16 cellular contexts compared by ENCODE assay signal in the genomic region with DNA sequence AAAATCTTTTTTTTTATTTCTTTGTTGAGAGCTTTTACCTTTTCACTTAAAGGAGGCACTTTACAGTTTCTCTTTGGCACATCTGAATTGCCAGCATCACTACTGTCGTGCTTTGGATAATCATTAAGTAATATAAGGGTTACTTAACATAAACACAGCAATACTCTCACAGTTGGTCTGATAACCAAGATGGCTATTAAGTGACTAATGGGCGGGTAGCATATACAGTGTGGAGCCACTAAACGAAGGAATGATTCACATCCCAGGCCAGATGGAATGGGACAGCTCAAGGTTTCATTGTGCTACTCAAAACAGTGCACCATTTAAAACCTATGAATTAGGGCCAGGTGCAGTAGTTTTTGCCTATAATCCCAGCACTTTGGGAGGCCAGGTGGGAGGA. TPM values are rescaled to one million over a fixed set of nuclear protein-coding genes. Genes with fewer than 3 reads are reported as not detected.
A peak's percentile ranks its signal among the peaks of the same experiment; 100 is the strongest.
DNase-seq lines count a peak whose midpoint lies in the region; ATAC-seq and TF ChIP-seq lines count a peak whose summit lies in the region.
"Had no signal": no experiment of that assay in that cellular context is flagged by ENCODE, and none has a peak within 500 bp of the region (broad histone marks: within the 10 kb centered on the region; RNA-seq: fewer than 3 reads in every experiment).

No MANE protein-coding gene starts in this region.

- POLR2A ChIA-PET in IMR-90 (lab: Charles Lee; ENCODE audit: unreplicated experiment), result no interaction called here

- no peak overlapping the region for H2AK5ac ChIP-seq in IMR-90 (ENCODE audit: low read depth, low read length)
- H2AK5ac ChIP-seq in trophoblast cell (ENCODE audit: low read length), result no peak overlapping the region

- no peak overlapping the region for H2BK120ac ChIP-seq in IMR-90 (ENCODE audit: low read depth, low read length)
- H2BK120ac ChIP-seq in trophoblast cell (ENCODE audit: insufficient read depth, low read length, poor library complexity), result no peak overlapping the region

- peak overlapping the region; percentile 73 for H2AK9ac ChIP-seq in IMR-90 (replicated peaks; ENCODE audit: low read depth, low read length, poor library complexity)

- H3K79me2 ChIP-seq in fibroblast of lung (ENCODE audit: control insufficient read depth, insufficient read depth, low read length) (no peaks in the 10 kb centered on the region), trophoblast cell (ENCODE audit: control insufficient read depth, insufficient read depth, low read length, poor library complexity) (no peaks in the 10 kb centered on the region)

- H3K4ac ChIP-seq in IMR-90 (ENCODE audit: low read depth, low read length) (no peak overlapping the region), trophoblast cell (ENCODE audit: low read depth, low read length) (no peak overlapping the region)

- H3K18ac ChIP-seq in IMR-90 (ENCODE audit: low read depth, low read length), result no peak overlapping the region
- H3K18ac ChIP-seq in trophoblast cell (ENCODE audit: low read length), result no peak overlapping the region

- CTCF ChIA-PET in IMR-90 (lab: Yijun Ruan, JAX), result no interaction called here

- no peak for TF ChIP-seq RAD21 in IMR-90 (IDR thresholded peaks at IDR 0.05; ENCODE audit: low read length)

- in situ Hi-C loops in IMR-90 (cut with MboI; ENCODE audit: low sequenced_read_pairs), result no loop called here

- no peaks in the 10 kb centered on the region for H3K4me1 Mint-ChIP-seq in osteocyte (ENCODE audit: unreplicated experiment)
- H3K4me1 Mint-ChIP-seq: B cell had no signal

- H4K5ac ChIP-seq in IMR-90 (ENCODE audit: low read depth, low read length), result no peak overlapping the region

- H3K36me3 Mint-ChIP-seq in osteocyte (ENCODE audit: unreplicated experiment), result peaks cover 26% of the 10 kb centered on the region

- no peak overlapping the region for H4K91ac ChIP-seq in IMR-90 (ENCODE audit: insufficient read depth, low read depth, low read length)
- H4K91ac ChIP-seq in trophoblast cell (ENCODE audit: low read depth, low read length), result no peak overlapping the region

- H4K12ac ChIP-seq in trophoblast cell (ENCODE audit: low read depth, low read length), result no peak overlapping the region

- H3K4me3 Mint-ChIP-seq in osteocyte (ENCODE audit: unreplicated experiment), result no peak overlapping the region
- H3K4me3 Mint-ChIP-seq: B cell; CD4-positive, alpha-beta T cell had no signal

- no peak overlapping the region for H3K4me3 ChIP-seq in IMR-90 (ENCODE audit: insufficient read depth, low read depth, low read length)
- no peak overlapping the region for H3K4me3 ChIP-seq in fibroblast of lung (replicated peaks in 1 of 4; ENCODE audit: control extremely low read depth in 1 of 4, insufficient read depth in 1 of 4, low read depth in 3 of 4, low read length in 4 of 4)
- no peak overlapping the region for H3K4me3 ChIP-seq in trophoblast cell (ENCODE audit: low read depth, low read length)

- H3K9me3 ChIP-seq in IMR-90 (ENCODE audit: control insufficient read depth, insufficient read depth, low read length) (no peaks in the 10 kb centered on the region), fibroblast of lung (ENCODE audit: control insufficient read depth, insufficient read depth, low read depth, low read length) (no peaks in the 10 kb centered on the region), trophoblast cell (ENCODE audit: insufficient read depth, low read depth, low read length) (no peaks in the 10 kb centered on the region)

- H2AFZ ChIP-seq in IMR-90 (replicated peaks; ENCODE audit: low read length, poor library complexity) (no peak overlapping the region), fibroblast of lung (ENCODE audit: low read length) (no peak overlapping the region), trophoblast cell (ENCODE audit: insufficient read depth, low read length, poor library complexity) (no peak overlapping the region)

- no peaks in the 10 kb centered on the region for H3K9me3 Mint-ChIP-seq in osteocyte (ENCODE audit: unreplicated experiment)
- H3K9me3 Mint-ChIP-seq: CD4-positive, alpha-beta T cell had no signal

- no peak overlapping the region for H3K56ac ChIP-seq in IMR-90 (ENCODE audit: extremely low read depth, insufficient read depth, low read length)

- intact Hi-C loops in IMR-90 (cut with micrococcal nuclease), result no loop called here

- H4K8ac ChIP-seq in IMR-90 (ENCODE audit: low read depth in 2 of 2, low read length in 2 of 2) (no peak overlapping the region), trophoblast cell (ENCODE audit: low read depth, low read length) (no peak overlapping the region)

- dilution Hi-C loops in IMR-90 (cut with HindIII; ENCODE audit: low sequenced_read_pairs, unreplicated experiment), result no loop called here

- no peaks in the 10 kb centered on the region for H3K27me3 ChIP-seq in IMR-90 (ENCODE audit: control insufficient read depth, insufficient read depth, low read length)
- no peaks in the 10 kb centered on the region for H3K27me3 ChIP-seq in fibroblast of lung (ENCODE audit: control insufficient read depth, insufficient read depth, low read length)
- H3K27me3 ChIP-seq in trophoblast cell (ENCODE audit: insufficient read depth, low read length), result no peaks in the 10 kb centered on the region

- H3K9me1 ChIP-seq in IMR-90 (ENCODE audit: insufficient read depth, low read length), result no peaks in the 10 kb centered on the region; the same call in 1 of the 2 replicates

- ATAC-seq in IMR-90 (ENCODE audit: low read depth) (peak; percentile 99), HG02610 (IDR thresholded peaks at IDR 0.05; ENCODE audit: unreplicated experiment) (no peak)

- H3K79me1 ChIP-seq in IMR-90 (ENCODE audit: low read depth in 1 of 2, low read length in 2 of 2), result peaks cover 9 to 23% of the 10 kb centered on the region in 2 experiments
- H3K79me1 ChIP-seq in trophoblast cell (ENCODE audit: low read length), result no peaks in the 10 kb centered on the region

- DNase-seq in EL (peak; percentile 26), IMR-90 (peak; percentile 92), fibroblast of lung (ENCODE audit: low read depth in 2 of 2) (peak; percentile 4 to 34), trophoblast cell (peak; percentile 10 to 32), NCI-H1105 (lab: John Stamatoyannopoulos, UW) (no peak), osteocyte (ENCODE audit: extremely low spot score, unreplicated experiment) (no peak)
- DNase-seq: ACHN; C1 segment of cervical spinal cord; Calu3; CD4-positive, alpha-beta T cell; DMS 273 treated with DMSO at 0.1 percent for 48 hours; DMS79; GF-D8; KBM-7 had no signal

- no peak overlapping the region for H2BK15ac ChIP-seq in IMR-90 (ENCODE audit: low read depth, low read length)

- no peak overlapping the region for H3K14ac ChIP-seq in IMR-90 (replicated peaks; ENCODE audit: low read depth, low read length)
- H3K14ac ChIP-seq in trophoblast cell (ENCODE audit: low read length), result no peak overlapping the region

- H3K27me3 Mint-ChIP-seq in osteocyte (ENCODE audit: unreplicated experiment), result no peaks in the 10 kb centered on the region
- H3K27me3 Mint-ChIP-seq: B cell; CD4-positive, alpha-beta T cell had no signal

- no peak overlapping the region for H2BK12ac ChIP-seq in trophoblast cell (ENCODE audit: low read length)

- H3K9ac ChIP-seq in IMR-90 (ENCODE audit: low read depth, low read length), result no peak overlapping the region
- H3K9ac ChIP-seq in fibroblast of lung (ENCODE audit: insufficient read depth, low read length), result no peak overlapping the region
- no peak overlapping the region for H3K9ac ChIP-seq in trophoblast cell (ENCODE audit: low read length)

- H3K36me3 ChIP-seq in IMR-90 (ENCODE audit: control insufficient read depth, insufficient read depth, low read length) (peaks cover 22% of the 10 kb centered on the region), fibroblast of lung (ENCODE audit: control insufficient read depth, insufficient read depth, low read length) (peaks cover 4% of the 10 kb centered on the region), trophoblast cell (ENCODE audit: control insufficient read depth in 1 of 2, insufficient read depth in 2 of 2, low read length in 2 of 2) (peaks cover 12 to 20% of the 10 kb centered on the region in 2 experiments)

- no peak overlapping the region for H2BK20ac ChIP-seq in IMR-90 (ENCODE audit: low read depth, low read length)

- WGBS in IMR-90 (ENCODE audit: extremely low coverage in 2 of 2, insufficient read length in 1 of 2), 2 experiments, result no CpG with 5 or more reads among the region's 3 CpGs
- WGBS in trophoblast cell (ENCODE audit: extremely low coverage, insufficient coverage, insufficient read length), result no CpG with 5 or more reads among the region's 3 CpGs

- H2BK5ac ChIP-seq in IMR-90 (ENCODE audit: low read depth, low read length, poor library complexity, severe bottlenecking) (peak overlapping the region; percentile 11), trophoblast cell (ENCODE audit: low read depth, low read length, poor library complexity) (no peak overlapping the region)

- peaks cover 3% of the 10 kb centered on the region for H3K4me1 ChIP-seq in IMR-90 (ENCODE audit: control insufficient read depth, insufficient read depth, low read length)
- H3K4me1 ChIP-seq in fibroblast of lung (ENCODE audit: control insufficient read depth, extremely low read depth, insufficient read depth, low read length), result no peaks in the 10 kb centered on the region
- no peaks in the 10 kb centered on the region for H3K4me1 ChIP-seq in trophoblast cell (ENCODE audit: control insufficient read depth in 1 of 2, insufficient read depth in 2 of 2, low read length in 2 of 2)

- TF ChIP-seq CTCF in IMR-90 (conservative IDR thresholded peaks at IDR 0.05; ENCODE audit: low read depth, low read length) (no peak), fibroblast of lung (conservative IDR thresholded peaks at IDR 0.05 in 1 of 2, IDR thresholded peaks at IDR 0.05 in 1 of 2; ENCODE audit: low read depth in 1 of 2, low read length in 2 of 2) (no peak), osteocyte (IDR thresholded peaks at IDR 0.05) (no peak)

- no TSS peak for BruUV-seq in IMR-90 (replicated peaks; lab: Mats Ljungman, UMichigan)

- no peak overlapping the region for H3K27ac Mint-ChIP-seq in osteocyte (ENCODE audit: unreplicated experiment)
- H3K27ac Mint-ChIP-seq: B cell; CD4-positive, alpha-beta T cell had no signal

- H3K27ac ChIP-seq in IMR-90 (ENCODE audit: insufficient read depth, low read length), result no peak overlapping the region
- H3K27ac ChIP-seq in fibroblast of lung (ENCODE audit: insufficient read depth, low read length), result no peak overlapping the region
- no peak overlapping the region for H3K27ac ChIP-seq in trophoblast cell (ENCODE audit: low read depth, low read length)

- H3K23ac ChIP-seq in IMR-90 (ENCODE audit: low read depth, low read length), result no peak overlapping the region
- H3K23ac ChIP-seq in trophoblast cell (ENCODE audit: low read length), result no peak overlapping the region

- no peak for TF ChIP-seq POLR2A in IMR-90 (IDR thresholded peaks at IDR 0.05; ENCODE audit: low read depth, low read length)

- H3K4me2 ChIP-seq in IMR-90 (ENCODE audit: low read depth, low read length) (no peak overlapping the region), fibroblast of lung (ENCODE audit: extremely low read depth, insufficient read depth, low read length) (no peak overlapping the region), trophoblast cell (ENCODE audit: low read length) (no peak overlapping the region)

- no peaks in the 10 kb centered on the region for H4K20me1 ChIP-seq in IMR-90 (ENCODE audit: insufficient read depth, low read length)
- H4K20me1 ChIP-seq in fibroblast of lung (ENCODE audit: control insufficient read depth, extremely low read depth, insufficient read depth, low read length), result no peaks in the 10 kb centered on the region

RNA-seq across cellular contexts. Expression of a gene that starts 28.1 kb away (rescaled TPM):
- total RNA-seq in IMR-90 (2012; rRNA removed) (6.5 and 7.5 TPM in 2 replicates), fibroblast of lung (8.3 and 10.3 TPM in 2 replicates), osteocyte (14.6 and 15.0 TPM in 2 replicates)
- polyA plus RNA-seq in IMR-90 (2012; rRNA removed) (1.2 and 1.6 TPM in 2 replicates), fibroblast of lung (3.5 and 4.6 TPM in 2 replicates)
- 0.25 and 0.26 TPM in 2 replicates for polyA plus RNA-seq in IMR-90 (2012; cell fraction: cytosol; rRNA removed)
- polyA plus RNA-seq in IMR-90 (2012; cell fraction: nucleus; rRNA removed; ENCODE audit: low replicate concordance), result 0.30 and 3.2 TPM in 2 replicates
- polyA plus RNA-seq in fibroblast of lung (2012), result 2.4 and 3.2 TPM in 2 replicates
- 2.4 and 3.7 TPM in 2 replicates for polyA minus RNA-seq in fibroblast of lung (ENCODE audit: low replicate concordance)
- 6.5 and 6.9 TPM in 2 replicates for polyA plus RNA-seq in trophoblast cell (2013)

RNA-seq across cellular contexts. Expression of a gene that starts 28.6 kb away (rescaled TPM):
- 70.5 and 71.0 TPM in 2 replicates for total RNA-seq in IMR-90 (2012; rRNA removed)
- polyA plus RNA-seq in IMR-90 (2012; rRNA removed), result 33.1 and 35.2 TPM in 2 replicates
- 18.7 and 26.1 TPM in 2 replicates for polyA plus RNA-seq in IMR-90 (2012; cell fraction: cytosol; rRNA removed)
- polyA plus RNA-seq in IMR-90 (2012; cell fraction: nucleus; rRNA removed; ENCODE audit: low replicate concordance), result 32.9 and 63.7 TPM in 2 replicates
- 31.1 and 31.4 TPM in 2 replicates for total RNA-seq in fibroblast of lung
- 45.9 and 70.1 TPM in 2 replicates for polyA plus RNA-seq in fibroblast of lung
- polyA plus RNA-seq in fibroblast of lung (2012), result 27.3 and 41.4 TPM in 2 replicates
- polyA minus RNA-seq in fibroblast of lung (ENCODE audit: low replicate concordance), result 27.2 and 57.3 TPM in 2 replicates
- 34.2 and 35.7 TPM in 2 replicates for polyA plus RNA-seq in trophoblast cell (2013)
- total RNA-seq in osteocyte, result 40.3 and 41.6 TPM in 2 replicates

Comparison
In these comparisons a context has a peak if more than half of its experiments do, and no peak if none do; other contexts are left out.
1. DNase-seq: peak in EL (single experiment), IMR-90 (single experiment), fibroblast of lung (2 of 2) and trophoblast cell (2 of 2); none in NCI-H1105 (single experiment) and osteocyte (single experiment).